Comparison of ENCODE assay signal across 8 cellular contexts in the genomic region with DNA sequence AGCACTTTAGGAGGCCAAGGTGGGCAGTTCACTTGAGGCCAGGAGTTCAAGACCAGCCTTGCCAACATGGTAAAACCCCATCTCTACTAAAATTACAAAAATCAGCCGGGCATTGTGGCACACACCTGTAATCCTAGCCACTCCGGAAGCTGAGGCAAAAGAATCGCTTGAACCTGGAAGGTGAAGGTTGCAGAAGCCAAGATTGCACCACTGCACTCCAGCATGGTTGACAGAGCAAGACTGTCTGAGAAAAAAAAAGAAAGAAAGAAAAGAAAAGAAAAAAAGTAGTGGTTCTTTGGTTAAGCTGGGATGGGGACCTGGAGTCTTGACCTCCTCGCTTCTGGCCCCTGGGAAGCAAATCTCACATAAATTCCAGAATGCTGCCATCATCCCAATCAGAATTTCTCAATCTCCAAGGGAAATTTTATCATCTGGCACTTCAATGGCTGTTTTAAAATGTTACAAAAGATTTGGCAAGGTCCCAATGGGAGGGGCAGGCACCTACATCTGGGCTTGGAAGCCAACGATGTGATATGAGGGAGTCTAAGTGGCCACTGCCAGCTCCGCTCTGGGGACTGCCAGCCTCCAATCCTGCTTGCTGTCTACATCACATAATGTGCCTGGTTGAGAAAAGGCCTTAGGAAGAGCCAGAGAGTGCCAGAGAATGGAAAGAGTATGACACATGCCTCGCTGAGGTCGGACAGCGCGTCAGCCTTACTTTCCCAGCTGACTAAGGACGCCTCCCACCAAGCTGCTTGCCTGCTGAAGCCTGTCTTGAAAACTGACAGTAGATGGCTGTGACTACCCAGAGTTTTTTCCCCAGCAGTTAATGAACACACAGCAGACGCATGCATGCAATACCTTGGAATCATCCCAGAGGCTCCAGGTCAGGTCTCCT. TPM values are rescaled to one million over a fixed set of nuclear protein-coding genes. Genes with fewer than 3 reads are reported as not detected.
DNase-seq lines count a peak whose midpoint lies in the region; ATAC-seq and TF ChIP-seq lines count a peak whose summit lies in the region.

No MANE protein-coding gene starts in this region.

- no peaks in the 10 kb centered on the region for H3K36me3 Mint-ChIP-seq in progenitor cell of endocrine pancreas (ENCODE audit: insufficient read depth)
- no peaks in the 10 kb centered on the region for H3K36me3 Mint-ChIP-seq in activated T-helper 1 cell treated with anti-CD3 and anti-CD28 coated beads, Interleukin-12 subunit alpha, Interleukin-12 subunit beta, Interleukin-2, Interleukin-4 antibody, amounts not matched to agents 30 ng/mL and 10 ng/mL and 1 ng/mL, durations not matched to agents 14 hours and 24 hours and 36 hours (ENCODE audit: low read depth)

- intact Hi-C loops in activated T-helper 1 cell treated with anti-CD3 and anti-CD28 coated beads, Interleukin-12 subunit alpha, Interleukin-12 subunit beta, Interleukin-2, Interleukin-4 antibody, amounts not matched to agents 30 ng/mL and 10 ng/mL and 1 ng/mL, durations not matched to agents 14 hours and 24 hours and 36 hours (cut with micrococcal nuclease) = no loop called here

- H3K4me1 Mint-ChIP-seq in progenitor cell of endocrine pancreas (ENCODE audit: low read depth) = peaks cover 2% of the 10 kb centered on the region
- H3K4me1 Mint-ChIP-seq in activated T-helper 1 cell treated with anti-CD3 and anti-CD28 coated beads, Interleukin-12 subunit alpha, Interleukin-12 subunit beta, Interleukin-2, Interleukin-4 antibody, amounts not matched to agents 30 ng/mL and 10 ng/mL and 1 ng/mL, durations not matched to agents 14 hours and 24 hours and 36 hours (ENCODE audit: low read depth) = no peaks in the 10 kb centered on the region

- TF ChIP-seq CTCF in foreskin fibroblast (IDR thresholded peaks at IDR 0.05; ENCODE audit: low read depth, low read length) = no peak
- TF ChIP-seq CTCF in progenitor cell of endocrine pancreas (IDR thresholded peaks at IDR 0.05; ENCODE audit: unreplicated experiment) = no peak

- DNase-seq in DMS 273 treated with DMSO at 0.1 percent for 48 hours (lab: John Stamatoyannopoulos, UW) (peak; percentile 88), NCI-H69 (lab: John Stamatoyannopoulos, UW) (peak; percentile 83), foreskin fibroblast (peak; percentile 95 to 96), progenitor cell of endocrine pancreas (ENCODE audit: low spot score, unreplicated experiment) (no peak), putamen (ENCODE audit: low spot score) (no peak)
- no peak for DNase-seq in activated T-helper 1 cell treated with anti-CD3 and anti-CD28 coated beads, Interleukin-12 subunit alpha, Interleukin-12 subunit beta, Interleukin-2, Interleukin-4 antibody, amounts not matched to agents 30 ng/mL and 10 ng/mL and 1 ng/mL, durations not matched to agents 14 hours and 24 hours and 36 hours (ENCODE audit: low spot score)

- no peaks in the 10 kb centered on the region for H3K9me3 Mint-ChIP-seq in progenitor cell of endocrine pancreas (ENCODE audit: low read depth)
- H3K9me3 Mint-ChIP-seq in activated T-helper 1 cell treated with anti-CD3 and anti-CD28 coated beads, Interleukin-12 subunit alpha, Interleukin-12 subunit beta, Interleukin-2, Interleukin-4 antibody, amounts not matched to agents 30 ng/mL and 10 ng/mL and 1 ng/mL, durations not matched to agents 14 hours and 24 hours and 36 hours = no peaks in the 10 kb centered on the region

- H3K27ac Mint-ChIP-seq in progenitor cell of endocrine pancreas = peak overlapping the region; percentile 13
- no peak overlapping the region for H3K27ac Mint-ChIP-seq in activated T-helper 1 cell treated with anti-CD3 and anti-CD28 coated beads, Interleukin-12 subunit alpha, Interleukin-12 subunit beta, Interleukin-2, Interleukin-4 antibody, amounts not matched to agents 30 ng/mL and 10 ng/mL and 1 ng/mL, durations not matched to agents 14 hours and 24 hours and 36 hours

- H3K27me3 Mint-ChIP-seq in progenitor cell of endocrine pancreas = peaks cover 8% of the 10 kb centered on the region
- no peaks in the 10 kb centered on the region for H3K27me3 Mint-ChIP-seq in activated T-helper 1 cell treated with anti-CD3 and anti-CD28 coated beads, Interleukin-12 subunit alpha, Interleukin-12 subunit beta, Interleukin-2, Interleukin-4 antibody, amounts not matched to agents 30 ng/mL and 10 ng/mL and 1 ng/mL, durations not matched to agents 14 hours and 24 hours and 36 hours (ENCODE audit: insufficient read depth)

- no peak overlapping the region for H3K4me3 Mint-ChIP-seq in progenitor cell of endocrine pancreas (ENCODE audit: low read depth)
- no peak overlapping the region for H3K4me3 Mint-ChIP-seq in activated T-helper 1 cell treated with anti-CD3 and anti-CD28 coated beads, Interleukin-12 subunit alpha, Interleukin-12 subunit beta, Interleukin-2, Interleukin-4 antibody, amounts not matched to agents 30 ng/mL and 10 ng/mL and 1 ng/mL, durations not matched to agents 14 hours and 24 hours and 36 hours

- no peak overlapping the region for H3K4me3 ChIP-seq in foreskin fibroblast (ENCODE audit: low read depth in 1 of 2, low read length in 2 of 2)

- ATAC-seq in GM21367 (IDR thresholded peaks at IDR 0.05; ENCODE audit: unreplicated experiment) = no peak
- ATAC-seq in HG02763 (IDR thresholded peaks at IDR 0.05; ENCODE audit: unreplicated experiment) = no peak

RNA-seq across cellular contexts. Expression of gene SRP9, which starts 42.1 kb away (rescaled TPM):
- 406 and 423 TPM in 2 replicates for total RNA-seq in progenitor cell of endocrine pancreas
- 230 and 233 TPM in 2 replicates for total RNA-seq in activated T-helper 1 cell treated with anti-CD3 and anti-CD28 coated beads, Interleukin-12 subunit alpha, Interleukin-12 subunit beta, Interleukin-2, Interleukin-4 antibody, amounts not matched to agents 30 ng/mL and 10 ng/mL and 1 ng/mL, durations not matched to agents 14 hours and 24 hours and 36 hours

Comparison
In these comparisons a context has a peak if more than half of its experiments do, and no peak if none do; other contexts are left out.
1. DNase-seq: peak in DMS 273 treated with DMSO at 0.1 percent for 48 hours (single experiment), NCI-H69 (single experiment) and foreskin fibroblast (2 of 2); none in progenitor cell of endocrine pancreas (single experiment), putamen (single experiment) and activated T-helper 1 cell treated with anti-CD3 and anti-CD28 coated beads, Interleukin-12 subunit alpha, Interleukin-12 subunit beta, Interleukin-2, Interleukin-4 antibody, amounts not matched to agents 30 ng/mL and 10 ng/mL and 1 ng/mL, durations not matched to agents 14 hours and 24 hours and 36 hours (single experiment).